8 cellular contexts compared by ENCODE assay signal in genomic region chr14:53432378-53432802, GRCh38.
DNase-seq lines count a peak whose midpoint lies in the region; ATAC-seq lines count a peak whose summit lies in the region.

No MANE protein-coding gene starts in this region.

- H3K27me3 Mint-ChIP-seq in T-helper 2 cell treated with Interferon-gamma antibody and Interleukin-4, amounts not matched to agents 5 μg/mL and 100 μg/mL, for 36 hours (ENCODE audit: low read depth): peaks cover 4% of the 10 kb centered on the region
- no peaks in the 10 kb centered on the region for H3K27me3 Mint-ChIP-seq in stimulated activated memory B cell treated with anti-CD40 and anti-IgM and Interleukin-4, amounts not matched to agents 10 μg/mL and 1 μg/mL and 100 μg/mL, for 72 hours

- H3K36me3 Mint-ChIP-seq in T-helper 2 cell treated with Interferon-gamma antibody and Interleukin-4, amounts not matched to agents 5 μg/mL and 100 μg/mL, for 36 hours (ENCODE audit: low read depth): no peaks in the 10 kb centered on the region
- H3K36me3 Mint-ChIP-seq in stimulated activated memory B cell treated with anti-CD40 and anti-IgM and Interleukin-4, amounts not matched to agents 10 μg/mL and 1 μg/mL and 100 μg/mL, for 72 hours: no peaks in the 10 kb centered on the region

- H3K4me1 Mint-ChIP-seq in T-helper 2 cell treated with Interferon-gamma antibody and Interleukin-4, amounts not matched to agents 5 μg/mL and 100 μg/mL, for 36 hours (ENCODE audit: low read depth): peaks cover 10% of the 10 kb centered on the region
- H3K4me1 Mint-ChIP-seq in stimulated activated memory B cell treated with anti-CD40 and anti-IgM and Interleukin-4, amounts not matched to agents 10 μg/mL and 1 μg/mL and 100 μg/mL, for 72 hours: no peaks in the 10 kb centered on the region

- peak overlapping the region; percentile 28 for H3K27ac Mint-ChIP-seq in T-helper 2 cell treated with Interferon-gamma antibody and Interleukin-4, amounts not matched to agents 5 μg/mL and 100 μg/mL, for 36 hours
- no peak overlapping the region for H3K27ac Mint-ChIP-seq in stimulated activated memory B cell treated with anti-CD40 and anti-IgM and Interleukin-4, amounts not matched to agents 10 μg/mL and 1 μg/mL and 100 μg/mL, for 72 hours

- no peaks in the 10 kb centered on the region for H3K9me3 Mint-ChIP-seq in T-helper 2 cell treated with Interferon-gamma antibody and Interleukin-4, amounts not matched to agents 5 μg/mL and 100 μg/mL, for 36 hours
- H3K9me3 Mint-ChIP-seq in stimulated activated memory B cell treated with anti-CD40 and anti-IgM and Interleukin-4, amounts not matched to agents 10 μg/mL and 1 μg/mL and 100 μg/mL, for 72 hours: no peaks in the 10 kb centered on the region

- ATAC-seq in GM21390 (IDR thresholded peaks at IDR 0.05; ENCODE audit: unreplicated experiment) (peak; percentile 84), GM18517 (IDR thresholded peaks at IDR 0.05; ENCODE audit: unreplicated experiment) (no peak)
- peak; percentile 59 for ATAC-seq in stimulated activated memory B cell treated with anti-CD40 and anti-IgM and Interleukin-4, amounts not matched to agents 10 μg/mL and 1 μg/mL and 100 μg/mL, for 72 hours

- DNase-seq in ELR (ENCODE audit: low read depth) (peak; percentile 57), Kasumi-1 (lab: John Stamatoyannopoulos, UW) (peak; percentile 82 to 85), germinal center (ENCODE audit: low spot score) (peak; percentile 41), putamen (ENCODE audit: low spot score) (no peak)
- peak; percentile 15 for DNase-seq in T-helper 2 cell treated with Interferon-gamma antibody and Interleukin-4, amounts not matched to agents 5 μg/mL and 100 μg/mL, for 36 hours (ENCODE audit: low spot score)

- H3K4me3 Mint-ChIP-seq in T-helper 2 cell treated with Interferon-gamma antibody and Interleukin-4, amounts not matched to agents 5 μg/mL and 100 μg/mL, for 36 hours: peak overlapping the region; percentile 22
- H3K4me3 Mint-ChIP-seq in stimulated activated memory B cell treated with anti-CD40 and anti-IgM and Interleukin-4, amounts not matched to agents 10 μg/mL and 1 μg/mL and 100 μg/mL, for 72 hours: no peak overlapping the region
